Comparison of ENCODE assay signal across 17 cellular contexts in genomic region chr19:38209152-38209551, GRCh38. TPM values are rescaled to one million over a fixed set of nuclear protein-coding genes. Genes with fewer than 3 reads are reported as not detected.
DNase-seq lines count a peak whose midpoint lies in the region; ATAC-seq and TF ChIP-seq lines count a peak whose summit lies in the region.
"Had no signal": no experiment of that assay in that cellular context is flagged by ENCODE, and none has a peak within 500 bp of the region (broad histone marks: within the 10 kb centered on the region; RNA-seq: fewer than 3 reads in every experiment).

No MANE protein-coding gene starts in this region.

- peaks cover 4% of the 10 kb centered on the region for H3K36me3 Mint-ChIP-seq in neural crest cell (ENCODE audit: low read depth)

- peak overlapping the region; percentile 57 for H3K4me3 Mint-ChIP-seq in neural crest cell

- in situ Hi-C loops in KBM-7 (cut with MboI; ENCODE audit: low pct_unique_long_range_greater_than_20kb, low sequenced_read_pairs): no loop called here

- peaks cover 25% of the 10 kb centered on the region for H3K4me1 Mint-ChIP-seq in neural crest cell

- no peak for DNase-seq in heart right ventricle
- no peak for DNase-seq in right cardiac atrium
- DNase-seq in fibroblast of lung (ENCODE audit: low read depth in 2 of 2): no peak
- no peak for DNase-seq in neural crest cell (ENCODE audit: low read depth, low spot score)
- no peak for DNase-seq in stimulated activated CD4-positive, alpha-beta T cell treated with anti-CD3 and anti-CD28 coated beads, Interleukin-12 subunit alpha, Interleukin-12 subunit beta, amount 100 ng/mL, for 4 hours
- DNase-seq in KBM-7: no peak
- DNase-seq in activated CD4-positive, alpha-beta T cell treated with anti-CD3 and anti-CD28 coated beads for 1 hour: no peak
- DNase-seq in HK-2 (ENCODE audit: unreplicated experiment): no peak
- DNase-seq: activated effector memory CD4-positive, alpha-beta T cell treated with anti-CD3 and anti-CD28 coated beads, Interleukin-2, amount 50 U/mL, for 16 hours; NCI-H2107; T-cell had no signal

- intact Hi-C loops in heart right ventricle (cut with DNase I) (no loop called here), right cardiac atrium (cut with DNase I) (no loop called here)

- H3K27me3 ChIP-seq in heart right ventricle (peaks cover 7 to 59% (median 36%) of the 10 kb centered on the region in 7 donors), right cardiac atrium (ENCODE audit: control insufficient read depth, insufficient read depth) (no peaks in the 10 kb centered on the region), fibroblast of lung (ENCODE audit: control insufficient read depth, insufficient read depth, low read length) (no peaks in the 10 kb centered on the region)

- H3K4me3 ChIP-seq in heart right ventricle (peak overlapping the region in 8 of 10 donors; percentile 3 to 43 (median 35)), right cardiac atrium (ENCODE audit: low read length) (no peak overlapping the region), fibroblast of lung (replicated peaks in 1 of 4; ENCODE audit: control extremely low read depth in 1 of 4, insufficient read depth in 1 of 4, low read depth in 3 of 4, low read length in 4 of 4) (peak overlapping the region in 1 of 4 experiments; percentile 39)
- H3K4me3 ChIP-seq: A549, left lung had no signal

- peak overlapping the region; percentile 18 for H3K4me2 ChIP-seq in fibroblast of lung (ENCODE audit: extremely low read depth, insufficient read depth, low read length)
- H3K4me2 ChIP-seq: A549 had no signal

- no peak overlapping the region for H2AFZ ChIP-seq in fibroblast of lung (ENCODE audit: low read length)

- peak overlapping the region in 9 of 10 donors; percentile 47 to 85 (median 70) for H3K27ac ChIP-seq in heart right ventricle
- H3K27ac ChIP-seq in right cardiac atrium (ENCODE audit: low read length): no peak overlapping the region
- no peak overlapping the region for H3K27ac ChIP-seq in fibroblast of lung (ENCODE audit: insufficient read depth, low read length)
- H3K27ac ChIP-seq: cardiac muscle cell had no signal

- no peaks in the 10 kb centered on the region for H3K9me3 ChIP-seq in heart right ventricle
- no peaks in the 10 kb centered on the region for H3K9me3 ChIP-seq in right cardiac atrium (ENCODE audit: control insufficient read depth, low read length)
- H3K9me3 ChIP-seq in fibroblast of lung (ENCODE audit: control insufficient read depth, insufficient read depth, low read depth, low read length): no peaks in the 10 kb centered on the region
- H3K9me3 ChIP-seq: A549, left lung had no signal

- no peak overlapping the region for H3K27ac Mint-ChIP-seq in neural crest cell (ENCODE audit: unreplicated experiment)

- H3K4me1 ChIP-seq in heart right ventricle (peaks cover 3 to 30% (median 23%) of the 10 kb centered on the region in 9 donors), right cardiac atrium (ENCODE audit: control insufficient read depth, insufficient read depth, low read length) (peaks cover 2% of the 10 kb centered on the region), fibroblast of lung (ENCODE audit: control insufficient read depth, extremely low read depth, insufficient read depth, low read length) (peaks cover 11% of the 10 kb centered on the region)

- no peaks in the 10 kb centered on the region for H3K79me2 ChIP-seq in fibroblast of lung (ENCODE audit: control insufficient read depth, insufficient read depth, low read length)

- TF ChIP-seq CTCF in heart right ventricle (IDR thresholded peaks at IDR 0.05) (no peak), fibroblast of lung (conservative IDR thresholded peaks at IDR 0.05 in 1 of 2, IDR thresholded peaks at IDR 0.05 in 1 of 2; ENCODE audit: low read depth in 1 of 2, low read length in 2 of 2) (no peak), neural crest cell (conservative IDR thresholded peaks at IDR 0.05) (no peak)

- ATAC-seq in heart right ventricle (no peak), right cardiac atrium (no peak)
- ATAC-seq: T-cell had no signal

- peaks cover 12% of the 10 kb centered on the region for H3K27me3 Mint-ChIP-seq in neural crest cell (ENCODE audit: low read depth)

- 28 to 38% methylated on average over 5 of the region's 5 CpGs for WGBS in heart right ventricle, 2 donors
- WGBS in right cardiac atrium: 25% methylated on average over 5 of the region's 5 CpGs

- H3K36me3 ChIP-seq in heart right ventricle (peaks cover 0 to 35% (median 7%) of the 10 kb centered on the region in 9 donors), fibroblast of lung (ENCODE audit: control insufficient read depth, insufficient read depth, low read length) (no peaks in the 10 kb centered on the region)
- H3K36me3 ChIP-seq: cardiac muscle cell had no signal

- no peaks in the 10 kb centered on the region for H4K20me1 ChIP-seq in fibroblast of lung (ENCODE audit: control insufficient read depth, extremely low read depth, insufficient read depth, low read length)

- H3K9ac ChIP-seq in fibroblast of lung (ENCODE audit: insufficient read depth, low read length): no peak overlapping the region

- H3K9me3 Mint-ChIP-seq in neural crest cell: no peaks in the 10 kb centered on the region
- H3K9me3 Mint-ChIP-seq: T-cell had no signal

RNA-seq across cellular contexts. Expression of gene DPF1, which starts 14.9 kb away (rescaled TPM):
- total RNA-seq in heart right ventricle: under 1 TPM in 6 of 10 donors, not detected in 4; 0.16 to 0.72 (median 0.30) TPM
- under 1 TPM in 1 of 2 donors, not detected in 1; 0.09 TPM for polyA plus RNA-seq in heart right ventricle
- under 1 TPM in 1 of 4 donors, not detected in 3; 0.36 TPM for total RNA-seq in right cardiac atrium
- 0.09 TPM for polyA plus RNA-seq in right cardiac atrium
- 0.50 and 0.51 TPM in 2 replicates for total RNA-seq in fibroblast of lung
- polyA plus RNA-seq in fibroblast of lung: 1.6 and 5.2 TPM in 2 replicates
- polyA plus RNA-seq in fibroblast of lung (2012): 1.6 and 5.0 TPM in 2 replicates
- polyA minus RNA-seq in fibroblast of lung (ENCODE audit: low replicate concordance): 3.0 and 9.4 TPM in 2 replicates
- total RNA-seq in neural crest cell: 31.7 and 35.5 TPM in 2 replicates
- total RNA-seq: subcutaneous adipose tissue, T-cell had no signal

RNA-seq across cellular contexts. Expression of gene PPP1R14A, which starts 47.0 kb away (rescaled TPM):
- total RNA-seq in heart right ventricle (10 to 100 TPM; 11.2 to 82.6 (median 20.7) TPM), right cardiac atrium (10 to 100 TPM; 13.3 to 29.0 (median 21.7) TPM), fibroblast of lung (2.1 and 7.1 TPM in 2 replicates), neural crest cell (1.2 and 1.7 TPM in 2 replicates)
- polyA plus RNA-seq in heart right ventricle (100 to 1,000 TPM in 1 of 2 donors, 10 to 100 TPM in 1; 45.4 to 184 TPM), right cardiac atrium (51.1 TPM), fibroblast of lung (2.2 and 146 TPM in 2 replicates)
- polyA plus RNA-seq in fibroblast of lung (2012): 7.5 and 373 TPM in 2 replicates
- 0.52 and 15.9 TPM in 2 replicates for polyA minus RNA-seq in fibroblast of lung (ENCODE audit: low replicate concordance)
- total RNA-seq: Daoy, OCI-LY7 had no signal

RNA-seq across cellular contexts. Expression of gene SPINT2, which starts 55.2 kb away (rescaled TPM):
- total RNA-seq in heart right ventricle: 10 to 100 TPM in 7 of 10 donors, 1 to 10 TPM in 3; 4.5 to 29.2 (median 12.7) TPM
- 10 to 100 TPM in 1 of 2 donors, 1 to 10 TPM in 1; 3.4 to 12.7 TPM for polyA plus RNA-seq in heart right ventricle
- 10 to 100 TPM in 3 of 4 donors, 1 to 10 TPM in 1; 9.0 to 16.6 (median 12.2) TPM for total RNA-seq in right cardiac atrium
- 5.7 TPM for polyA plus RNA-seq in right cardiac atrium
- 4.5 and 8.7 TPM in 2 replicates for total RNA-seq in fibroblast of lung
- polyA plus RNA-seq in fibroblast of lung: 2.1 and 4.6 TPM in 2 replicates
- 2.1 and 7.6 TPM in 2 replicates for polyA plus RNA-seq in fibroblast of lung (2012)
- 1.6 and 24.3 TPM in 2 replicates for polyA minus RNA-seq in fibroblast of lung (ENCODE audit: low replicate concordance)
- 9.2 and 9.6 TPM in 2 replicates for total RNA-seq in neural crest cell

Comparison
In these comparisons a context has a peak if more than half of its experiments do, and no peak if none do; other contexts are left out.
1. H3K27ac ChIP-seq: peak in heart right ventricle (9 of 10); none in right cardiac atrium (single experiment) and fibroblast of lung (single experiment).
2. RNA of gene DPF1, which starts 14.9 kb away (total RNA-seq): 31.7 to 35.5 TPM in neural crest cell; 0.50 to 0.51 TPM in fibroblast of lung, 0.36 TPM in right cardiac atrium and 0.16 to 0.72 TPM in heart right ventricle; every median in the first group is over 10 times any median in the second.